In the genomic region with DNA sequence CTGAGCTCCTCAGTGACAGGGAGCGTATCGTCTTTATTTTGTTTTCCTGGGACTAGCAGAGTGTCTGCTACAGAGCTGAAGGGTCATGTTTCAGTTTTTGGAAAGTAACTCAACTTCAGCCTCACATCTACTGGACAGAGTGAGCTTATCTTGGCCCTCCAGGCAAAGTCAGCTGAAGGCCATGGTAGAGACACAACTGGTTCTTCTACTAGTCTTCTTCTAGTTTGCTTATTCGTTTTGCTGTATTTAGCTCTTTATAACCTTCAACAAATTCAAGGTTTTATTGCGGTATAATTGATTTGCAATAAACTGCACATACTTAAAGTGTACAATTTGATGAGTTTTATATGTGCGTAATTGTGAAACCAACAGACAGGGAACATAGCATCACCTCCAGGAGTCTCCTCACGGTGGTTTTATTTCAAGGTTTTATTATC, we compare ENCODE assay signal across 2 cellular contexts.
A peak's percentile ranks its signal among the peaks of the same experiment; 100 is the strongest.
TF ChIP-seq lines count a peak whose summit lies in the region.

No MANE protein-coding gene starts in this region.

TF ChIP-seq in A549, 52 proteins besides CTCF, POLR2A, EP300 and RAD21 (continued from another document):
- TF ChIP-seq HOXA7 (CRISPR knock-in tag; IDR thresholded peaks at IDR 0.05) (no peak), FOSL2 (IDR thresholded peaks at IDR 0.05) (no peak), FOSL2 (CRISPR knock-in tag; IDR thresholded peaks at IDR 0.05) (no peak)
- TF ChIP-seq, protein P1, sequence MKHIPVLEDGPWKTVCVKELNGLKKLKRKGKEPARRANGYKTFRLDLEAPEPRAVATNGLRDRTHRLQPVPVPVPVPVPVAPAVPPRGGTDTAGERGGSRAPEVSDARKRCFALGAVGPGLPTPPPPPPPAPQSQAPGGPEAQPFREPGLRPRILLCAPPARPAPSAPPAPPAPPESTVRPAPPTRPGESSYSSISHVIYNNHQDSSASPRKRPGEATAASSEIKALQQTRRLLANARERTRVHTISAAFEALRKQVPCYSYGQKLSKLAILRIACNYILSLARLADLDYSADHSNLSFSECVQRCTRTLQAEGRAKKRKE (CRISPR knock-in tag; IDR thresholded peaks at IDR 0.05; ENCODE audit: low read depth) = no peak

TF ChIP-seq in HEK293, 187 proteins besides CTCF, POLR2A, EP300 and RAD21 (continued from another document):
- TF ChIP-seq KLF10 (tag by site-specific recombination; IDR thresholded peaks at IDR 0.05) (no peak), ZNF169 (tag by site-specific recombination; IDR thresholded peaks at IDR 0.05) (no peak), ZNF10 (tag by site-specific recombination; IDR thresholded peaks at IDR 0.05) (0 out of 2 replicates have a peak, but pooled peaks have one; percentile 30), ZNF48 (tag by site-specific recombination; IDR thresholded peaks at IDR 0.05) (no peak), TRIM28 (IDR thresholded peaks at IDR 0.05; ENCODE audit: borderline replicate concordance, low read length) (peak; percentile 79; the same call in 1 of the 2 replicates)
- TF ChIP-seq, protein P2, sequence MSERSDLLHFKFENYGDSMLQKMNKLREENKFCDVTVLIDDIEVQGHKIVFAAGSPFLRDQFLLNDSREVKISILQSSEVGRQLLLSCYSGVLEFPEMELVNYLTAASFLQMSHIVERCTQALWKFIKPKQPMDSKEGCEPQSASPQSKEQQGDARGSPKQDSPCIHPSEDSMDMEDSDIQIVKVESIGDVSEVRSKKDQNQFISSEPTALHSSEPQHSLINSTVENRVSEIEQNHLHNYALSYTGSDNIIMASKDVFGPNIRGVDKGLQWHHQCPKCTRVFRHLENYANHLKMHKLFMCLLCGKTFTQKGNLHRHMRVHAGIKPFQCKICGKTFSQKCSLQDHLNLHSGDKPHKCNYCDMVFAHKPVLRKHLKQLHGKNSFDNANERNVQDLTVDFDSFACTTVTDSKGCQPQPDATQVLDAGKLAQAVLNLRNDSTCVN (tag by site-specific recombination; optimal IDR thresholded peaks at IDR 0.05) = no peak
- TF ChIP-seq, protein P3, sequence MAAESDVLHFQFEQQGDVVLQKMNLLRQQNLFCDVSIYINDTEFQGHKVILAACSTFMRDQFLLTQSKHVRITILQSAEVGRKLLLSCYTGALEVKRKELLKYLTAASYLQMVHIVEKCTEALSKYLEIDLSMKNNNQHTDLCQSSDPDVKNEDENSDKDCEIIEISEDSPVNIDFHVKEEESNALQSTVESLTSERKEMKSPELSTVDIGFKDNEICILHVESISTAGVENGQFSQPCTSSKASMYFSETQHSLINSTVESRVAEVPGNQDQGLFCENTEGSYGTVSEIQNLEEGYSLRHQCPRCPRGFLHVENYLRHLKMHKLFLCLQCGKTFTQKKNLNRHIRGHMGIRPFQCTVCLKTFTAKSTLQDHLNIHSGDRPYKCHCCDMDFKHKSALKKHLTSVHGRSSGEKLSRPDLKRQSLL (tag by site-specific recombination; IDR thresholded peaks at IDR 0.05) = 0 out of 2 replicates have a peak, but pooled peaks have one; percentile 4
- TF ChIP-seq, protein P4, sequence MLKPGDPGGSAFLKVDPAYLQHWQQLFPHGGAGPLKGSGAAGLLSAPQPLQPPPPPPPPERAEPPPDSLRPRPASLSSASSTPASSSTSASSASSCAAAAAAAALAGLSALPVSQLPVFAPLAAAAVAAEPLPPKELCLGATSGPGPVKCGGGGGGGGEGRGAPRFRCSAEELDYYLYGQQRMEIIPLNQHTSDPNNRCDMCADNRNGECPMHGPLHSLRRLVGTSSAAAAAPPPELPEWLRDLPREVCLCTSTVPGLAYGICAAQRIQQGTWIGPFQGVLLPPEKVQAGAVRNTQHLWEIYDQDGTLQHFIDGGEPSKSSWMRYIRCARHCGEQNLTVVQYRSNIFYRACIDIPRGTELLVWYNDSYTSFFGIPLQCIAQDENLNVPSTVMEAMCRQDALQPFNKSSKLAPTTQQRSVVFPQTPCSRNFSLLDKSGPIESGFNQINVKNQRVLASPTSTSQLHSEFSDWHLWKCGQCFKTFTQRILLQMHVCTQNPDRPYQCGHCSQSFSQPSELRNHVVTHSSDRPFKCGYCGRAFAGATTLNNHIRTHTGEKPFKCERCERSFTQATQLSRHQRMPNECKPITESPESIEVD (tag by site-specific recombination; IDR thresholded peaks at IDR 0.05) = peak; percentile 89
- TF ChIP-seq, protein P5, sequence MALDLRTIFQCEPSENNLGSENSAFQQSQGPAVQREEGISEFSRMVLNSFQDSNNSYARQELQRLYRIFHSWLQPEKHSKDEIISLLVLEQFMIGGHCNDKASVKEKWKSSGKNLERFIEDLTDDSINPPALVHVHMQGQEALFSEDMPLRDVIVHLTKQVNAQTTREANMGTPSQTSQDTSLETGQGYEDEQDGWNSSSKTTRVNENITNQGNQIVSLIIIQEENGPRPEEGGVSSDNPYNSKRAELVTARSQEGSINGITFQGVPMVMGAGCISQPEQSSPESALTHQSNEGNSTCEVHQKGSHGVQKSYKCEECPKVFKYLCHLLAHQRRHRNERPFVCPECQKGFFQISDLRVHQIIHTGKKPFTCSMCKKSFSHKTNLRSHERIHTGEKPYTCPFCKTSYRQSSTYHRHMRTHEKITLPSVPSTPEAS (tag by site-specific recombination; IDR thresholded peaks at IDR 0.05) = peak; percentile 42; the same call in 1 of the 2 replicates
